ENCODE assay signal across 7 cellular contexts in genomic region chr1:151540021-151540981, GRCh38. TPM values are rescaled to one million over a fixed set of nuclear protein-coding genes. Genes with fewer than 3 reads are reported as not detected.
A peak's percentile ranks its signal among the peaks of the same experiment; 100 is the strongest.
DNase-seq lines count a peak whose midpoint lies in the region; ATAC-seq, FAIRE-seq and TF ChIP-seq lines count a peak whose summit lies in the region.

A gene with protein sequence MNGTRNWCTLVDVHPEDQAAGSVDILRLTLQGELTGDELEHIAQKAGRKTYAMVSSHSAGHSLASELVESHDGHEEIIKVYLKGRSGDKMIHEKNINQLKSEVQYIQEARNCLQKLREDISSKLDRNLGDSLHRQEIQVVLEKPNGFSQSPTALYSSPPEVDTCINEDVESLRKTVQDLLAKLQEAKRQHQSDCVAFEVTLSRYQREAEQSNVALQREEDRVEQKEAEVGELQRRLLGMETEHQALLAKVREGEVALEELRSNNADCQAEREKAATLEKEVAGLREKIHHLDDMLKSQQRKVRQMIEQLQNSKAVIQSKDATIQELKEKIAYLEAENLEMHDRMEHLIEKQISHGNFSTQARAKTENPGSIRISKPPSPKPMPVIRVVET (plus strand): TSS chr1:151540309. CDS start chr1:151540367, 58 bp downstream.

- H3K4me3 ChIP-seq in iPS-18a (ENCODE audit: low read length) (peak within 1 kb of the TSS; percentile 98), skeletal muscle satellite cell (ENCODE audit: low read length) (peak within 1 kb of the TSS; percentile 91)

- H3K4me3 Mint-ChIP-seq in brain: peak within 1 kb of the TSS; percentile 97 to 98 (median 98)

- H3K9me3 ChIP-seq in iPS-18a (ENCODE audit: control insufficient read depth, low read depth, low read length) (no peaks in the 10 kb centered on the region), skeletal muscle satellite cell (replicated peaks; ENCODE audit: low read length) (no peaks in the 10 kb centered on the region)

- no peak for TF ChIP-seq CTCF in brain (conservative IDR thresholded peaks at IDR 0.05)

- H3K27ac Mint-ChIP-seq in brain: peak within 1 kb of the TSS; percentile 89 to 94 (median 91)

- H3K9ac ChIP-seq in iPS-18a (ENCODE audit: low read length): peak within 1 kb of the TSS; percentile 72
- H3K9ac ChIP-seq in skeletal muscle satellite cell (ENCODE audit: low read depth, low read length): peak within 1 kb of the TSS; percentile 91

- DNase-seq in GM18507 (ENCODE audit: extremely low spot score, insufficient read length, low read depth) (peak; percentile 79), NCI-H2029 treated with DMSO at 0.1 percent for 48 hours (lab: John Stamatoyannopoulos, UW) (peak; percentile 94), UCSD-AML1 (lab: John Stamatoyannopoulos, UW; ENCODE audit: unreplicated experiment) (peak; percentile 87)

- peak within 1 kb of the TSS; percentile 87 for H3K4me2 ChIP-seq in skeletal muscle satellite cell (ENCODE audit: low read length)

- H3K9me3 Mint-ChIP-seq in brain: peaks cover 0 to 2% (median 0%) of the 10 kb centered on the region in 5 experiments

- H3K4me1 Mint-ChIP-seq in brain: peaks cover 46% of the 10 kb centered on the region

- H3K4me1 ChIP-seq in iPS-18a (ENCODE audit: control insufficient read depth, low read depth, low read length) (peaks cover 12% of the 10 kb centered on the region), skeletal muscle satellite cell (ENCODE audit: control insufficient read depth, insufficient read depth, low read length) (peaks cover 53% of the 10 kb centered on the region)

- H3K27me3 Mint-ChIP-seq in brain: peaks cover 17% of the 10 kb centered on the region

- H3K27me3 ChIP-seq in iPS-18a (ENCODE audit: control insufficient read depth, insufficient read depth, low read length): peaks cover 10% of the 10 kb centered on the region
- H3K27me3 ChIP-seq in skeletal muscle satellite cell (ENCODE audit: control insufficient read depth, insufficient read depth, low read length): no peaks in the 10 kb centered on the region

- H3K36me3 Mint-ChIP-seq in brain: peaks cover 13% of the 10 kb centered on the region

- H3K27ac ChIP-seq in iPS-18a (ENCODE audit: low read length): peak within 1 kb of the TSS; percentile 81

- FAIRE-seq in GM18507 (lab: Jason Lieb, UNC): peak; percentile 93

- H3K36me3 ChIP-seq in iPS-18a (ENCODE audit: control insufficient read depth, low read depth, low read length) (peaks cover 26% of the 10 kb centered on the region), skeletal muscle satellite cell (ENCODE audit: insufficient read depth, low read length) (no peaks in the 10 kb centered on the region)

- ATAC-seq in HG02973 (IDR thresholded peaks at IDR 0.05; ENCODE audit: unreplicated experiment): peak; percentile 85

RNA-seq across cellular contexts. Expression of the gene that starts here (rescaled TPM):
- 20.6 TPM for polyA plus RNA-seq in brain (ENCODE audit: insufficient read depth, low read depth, low replicate concordance)
- total RNA-seq in skeletal muscle satellite cell (2012; rRNA removed): 3.1 and 3.3 TPM in 2 replicates

Comparison
In these comparisons a context has a peak if more than half of its experiments do, and no peak if none do; other contexts are left out.
1. Peak in every context shown above with its lines: DNase-seq, ATAC-seq, H3K4me3 ChIP-seq and H3K27ac ChIP-seq.